In genomic region chr4:37243061-37243460, GRCh38 we compare ENCODE assay signal across 16 cellular contexts. TPM values are rescaled to one million over a fixed set of nuclear protein-coding genes. Genes with fewer than 3 reads are reported as not detected.
A peak's percentile ranks its signal among the peaks of the same experiment; 100 is the strongest.
DNase-seq lines count a peak whose midpoint lies in the region; ATAC-seq lines count a peak whose summit lies in the region.
"Had no signal": no experiment of that assay in that cellular context is flagged by ENCODE, and none has a peak within 500 bp of the region (broad histone marks: within the 10 kb centered on the region; RNA-seq: fewer than 3 reads in every experiment).

No MANE protein-coding gene starts in this region.

- DNase-seq in NCI-H524 (lab: John Stamatoyannopoulos, UW) (peak; percentile 17 to 48), NCI-H524 treated with DMSO at 0.1 percent for 48 hours (lab: John Stamatoyannopoulos, UW) (no peak), SK-N-DZ (ENCODE audit: low spot score) (peak; percentile 68), iPS-NIHi11 (ENCODE audit: low spot score) (peak; percentile 30), superior temporal gyrus (ENCODE audit: extremely low spot score) (peak; percentile 32), NCI-H2081 treated with DMSO at 0.1 percent for 48 hours (lab: John Stamatoyannopoulos, UW) (no peak)
- DNase-seq: activated CD8-positive, alpha-beta memory T cell treated with anti-CD3 and anti-CD28 coated beads, Interleukin-2, amount 50 U/mL, for 48 hours; caudate nucleus; COR-L47; GM23248; MM.1S; NCI-H2227 treated with DMSO at 0.1 percent for 48 hours had no signal

- ATAC-seq in GM21515 (IDR thresholded peaks at IDR 0.05; ENCODE audit: unreplicated experiment) (no peak), HG03025 (IDR thresholded peaks at IDR 0.05; ENCODE audit: low FRiP score, unreplicated experiment) (no peak)
- ATAC-seq: A549 had no signal

RNA-seq across cellular contexts. Expression of gene NWD2, which starts 1.5 kb away (rescaled TPM):
- 2.0 and 2.1 TPM in 2 replicates for polyA plus RNA-seq in SK-N-DZ (2014; cell fraction: cytosol; rRNA removed)
- 2.1 and 2.5 TPM in 2 replicates for polyA plus RNA-seq in SK-N-DZ (2014; cell fraction: nucleus; rRNA removed)
- polyA plus RNA-seq: A549, endothelial cell of umbilical vein, GM23248 had no signal

Comparison
In these comparisons a context has a peak if more than half of its experiments do, and no peak if none do; other contexts are left out.
1. DNase-seq: peak in NCI-H524 (2 of 2), SK-N-DZ (single experiment), iPS-NIHi11 (single experiment) and superior temporal gyrus (single experiment); none in NCI-H524 treated with DMSO at 0.1 percent for 48 hours (single experiment) and NCI-H2081 treated with DMSO at 0.1 percent for 48 hours (single experiment).